Comparison of ENCODE assay signal across 1 cellular context in genomic region chr19:891421-892200, GRCh38.
TF ChIP-seq lines count a peak whose summit lies in the region.

No MANE protein-coding gene starts in this region.

TF ChIP-seq in GM12878, 131 proteins besides CTCF, POLR2A, EP300 and RAD21:
- TF ChIP-seq TCF3 (IDR thresholded peaks at IDR 0.05; ENCODE audit: borderline replicate concordance, insufficient read depth, low read depth, low read length) = peak; percentile 49; the same call in 1 of the 2 replicates
- 0 out of 2 replicates have a peak, but pooled peaks have one; percentile 44 for TF ChIP-seq TCF12 (IDR thresholded peaks at IDR 0.05; ENCODE audit: low read depth, low read length)
